Comparison of ENCODE assay signal across 1 cellular context in genomic region chr2:95073856-95074662, GRCh38.
TF ChIP-seq lines count a peak whose summit lies in the region.

No MANE protein-coding gene starts in this region.

TF ChIP-seq in SK-N-SH, 30 proteins besides CTCF, POLR2A, EP300 and RAD21 (continued from another document):
- TF ChIP-seq REST (IDR thresholded peaks at IDR 0.05; ENCODE audit: low read depth, low read length) = no peak
TF ChIP-seq in SK-N-SH: peak in this region for 0.
